In genomic region chr7:85186083-85186520, GRCh38 we compare ENCODE assay signal across 7 cellular contexts. TPM values are rescaled to one million over a fixed set of nuclear protein-coding genes. Genes with fewer than 3 reads are reported as not detected.
DNase-seq lines count a peak whose midpoint lies in the region; ATAC-seq lines count a peak whose summit lies in the region.

No MANE protein-coding gene starts in this region.

- 2% methylated on average over 24 to 28 of the region's 28 CpGs for WGBS in esophagus, 2 donors

- H3K27me3 ChIP-seq in esophagus (ENCODE audit: control insufficient read depth in 1 of 2, insufficient read depth in 2 of 2, low read length in 2 of 2) (no peaks in the 10 kb centered on the region), mucosa of stomach (ENCODE audit: control insufficient read depth, insufficient read depth, low read length) (peaks cover 33% of the 10 kb centered on the region)

- H3K4me3 ChIP-seq in esophagus (ENCODE audit: low read depth in 1 of 2, low read length in 2 of 2) (peak overlapping the region; percentile 48 to 55), mucosa of stomach (ENCODE audit: low read length) (no peak overlapping the region)

- H3K27ac ChIP-seq in esophagus (ENCODE audit: low read depth in 2 of 2, low read length in 1 of 2) = peak overlapping the region; percentile 6 to 34

- ATAC-seq in GM18870 (IDR thresholded peaks at IDR 0.05; ENCODE audit: unreplicated experiment) = peak; percentile 24
- peak; percentile 31 for ATAC-seq in HG02678 (IDR thresholded peaks at IDR 0.05; ENCODE audit: unreplicated experiment)
- no peak for ATAC-seq in GM18861 (IDR thresholded peaks at IDR 0.05; ENCODE audit: unreplicated experiment)
- ATAC-seq in activated CD4-positive, CD25-positive, alpha-beta regulatory T cell treated with anti-CD3 and anti-CD28 coated beads, Interleukin-2, amount 50 U/mL, for 24 hours = no peak

- DNase-seq in NOMO-1 treated with DMSO at 0.1 percent for 48 hours (lab: John Stamatoyannopoulos, UW; ENCODE audit: unreplicated experiment) = peak; percentile 27

- H3K4me1 ChIP-seq in esophagus (ENCODE audit: control insufficient read depth in 2 of 2, insufficient read depth in 2 of 2, low read length in 1 of 2) (peaks cover 6 to 10% of the 10 kb centered on the region in 2 donors), mucosa of stomach (ENCODE audit: control insufficient read depth, insufficient read depth, low read length) (peaks cover 5% of the 10 kb centered on the region)

- H3K36me3 ChIP-seq in esophagus (ENCODE audit: control insufficient read depth in 2 of 2, insufficient read depth in 2 of 2, low read length in 1 of 2) (no peaks in the 10 kb centered on the region), mucosa of stomach (ENCODE audit: control insufficient read depth, insufficient read depth, low read length) (no peaks in the 10 kb centered on the region)

- H3K9me3 ChIP-seq in esophagus (ENCODE audit: control insufficient read depth in 2 of 2, insufficient read depth in 1 of 2, low read depth in 1 of 2, low read length in 1 of 2) (no peaks in the 10 kb centered on the region), mucosa of stomach (ENCODE audit: control insufficient read depth, low read length) (no peaks in the 10 kb centered on the region)

- H3K9ac ChIP-seq in mucosa of stomach (ENCODE audit: low read length) = peak overlapping the region; percentile 31

RNA-seq across cellular contexts. Expression of gene SEMA3D, which starts 0.8 kb away (rescaled TPM):
- polyA plus RNA-seq in esophagus = under 1 TPM; 0.04 to 0.08 TPM

Comparison
In these comparisons a context has a peak if more than half of its experiments do, and no peak if none do; other contexts are left out.
1. ATAC-seq: peak in GM18870 (single experiment) and HG02678 (single experiment); none in GM18861 (single experiment) and activated CD4-positive, CD25-positive, alpha-beta regulatory T cell treated with anti-CD3 and anti-CD28 coated beads, Interleukin-2, amount 50 U/mL, for 24 hours (0 of 2).